9 cellular contexts compared by ENCODE assay signal in genomic region chr5:172740483-172741205, GRCh38. TPM values are rescaled to one million over a fixed set of nuclear protein-coding genes. Genes with fewer than 3 reads are reported as not detected.
A peak's percentile ranks its signal among the peaks of the same experiment; 100 is the strongest.
DNase-seq lines count a peak whose midpoint lies in the region; TF ChIP-seq lines count a peak whose summit lies in the region.
"Had no signal": no experiment of that assay in that cellular context is flagged by ENCODE, and none has a peak within 500 bp of the region (broad histone marks: within the 10 kb centered on the region; RNA-seq: fewer than 3 reads in every experiment).

No MANE protein-coding gene starts in this region.

- peak overlapping the region; percentile 65 for H3K27ac ChIP-seq in subcutaneous abdominal adipose tissue (ENCODE audit: low read depth, low read length)

- H3K4me1 Mint-ChIP-seq in activated T-helper 1 cell treated with anti-CD3 and anti-CD28 coated beads, Interleukin-12 subunit alpha, Interleukin-12 subunit beta, Interleukin-2, Interleukin-4 antibody, amounts not matched to agents 30 ng/mL and 10 ng/mL and 1 ng/mL, durations not matched to agents 14 hours and 24 hours and 36 hours (ENCODE audit: low read depth), result no peaks in the 10 kb centered on the region

- peaks cover 2% of the 10 kb centered on the region for H3K27me3 Mint-ChIP-seq in activated T-helper 1 cell treated with anti-CD3 and anti-CD28 coated beads, Interleukin-12 subunit alpha, Interleukin-12 subunit beta, Interleukin-2, Interleukin-4 antibody, amounts not matched to agents 30 ng/mL and 10 ng/mL and 1 ng/mL, durations not matched to agents 14 hours and 24 hours and 36 hours (ENCODE audit: insufficient read depth)

- H3K9me3 ChIP-seq in subcutaneous abdominal adipose tissue (ENCODE audit: control insufficient read depth in 5 of 5, low read length in 5 of 5), result no peaks in the 10 kb centered on the region

- H3K4me1 ChIP-seq in subcutaneous abdominal adipose tissue (ENCODE audit: control insufficient read depth in 5 of 5, insufficient read depth in 5 of 5, low read length in 5 of 5), result peaks cover 0 to 24% (median 17%) of the 10 kb centered on the region in 5 donors

- H3K9me3 Mint-ChIP-seq in activated T-helper 1 cell treated with anti-CD3 and anti-CD28 coated beads, Interleukin-12 subunit alpha, Interleukin-12 subunit beta, Interleukin-2, Interleukin-4 antibody, amounts not matched to agents 30 ng/mL and 10 ng/mL and 1 ng/mL, durations not matched to agents 14 hours and 24 hours and 36 hours, result no peaks in the 10 kb centered on the region

- H3K36me3 ChIP-seq in kidney epithelial cell (ENCODE audit: control insufficient read depth, insufficient read depth, low read length) (no peaks in the 10 kb centered on the region), subcutaneous abdominal adipose tissue (ENCODE audit: control insufficient read depth in 5 of 5, insufficient read depth in 5 of 5, low read length in 5 of 5) (no peaks in the 10 kb centered on the region)

- no peak overlapping the region for H3K4me3 ChIP-seq in astrocyte of the cerebellum (ENCODE audit: low read depth, low read length)
- H3K4me3 ChIP-seq in kidney epithelial cell (ENCODE audit: low read depth, low read length), result no peak overlapping the region
- no peak overlapping the region for H3K4me3 ChIP-seq in subcutaneous abdominal adipose tissue (ENCODE audit: low read depth in 1 of 5, low read length in 5 of 5)

- no peaks in the 10 kb centered on the region for H3K36me3 Mint-ChIP-seq in activated T-helper 1 cell treated with anti-CD3 and anti-CD28 coated beads, Interleukin-12 subunit alpha, Interleukin-12 subunit beta, Interleukin-2, Interleukin-4 antibody, amounts not matched to agents 30 ng/mL and 10 ng/mL and 1 ng/mL, durations not matched to agents 14 hours and 24 hours and 36 hours (ENCODE audit: low read depth)

- in situ Hi-C loops in astrocyte of the cerebellum (cut with HindIII; ENCODE audit: low sequenced_read_pairs), result no loop called here

- no peak for TF ChIP-seq CTCF in astrocyte of the cerebellum (IDR thresholded peaks at IDR 0.05; ENCODE audit: low read depth, low read length, missing control alignments)
- no peak for TF ChIP-seq CTCF in kidney epithelial cell (IDR thresholded peaks at IDR 0.05; ENCODE audit: insufficient read depth, low read length, poor library complexity, severe bottlenecking)
- TF ChIP-seq CTCF in GM10266 (IDR thresholded peaks at IDR 0.05; ENCODE audit: control insufficient read depth, insufficient read depth, low read depth, missing control alignments), result no peak

- peak; percentile 68 for DNase-seq in HS-5 (ENCODE audit: low read depth)
- DNase-seq in astrocyte of the cerebellum (ENCODE audit: low read depth), result peak; percentile 92
- peak; percentile 88 for DNase-seq in kidney epithelial cell (ENCODE audit: low read depth)
- DNase-seq in GM10266 (ENCODE audit: extremely low spot score), result no peak
- no peak for DNase-seq in activated T-helper 1 cell treated with anti-CD3 and anti-CD28 coated beads, Interleukin-12 subunit alpha, Interleukin-12 subunit beta, Interleukin-2, Interleukin-4 antibody, amounts not matched to agents 30 ng/mL and 10 ng/mL and 1 ng/mL, durations not matched to agents 14 hours and 24 hours and 36 hours (ENCODE audit: low spot score)
- DNase-seq in effector CD4-positive, alpha-beta T cell, result no peak
- DNase-seq in stimulated activated CD4-positive, alpha-beta T cell treated with anti-CD3 and anti-CD28 coated beads, Interleukin-2, amount 100 ng/mL, for 48 hours, result no peak
- DNase-seq: erythroblast had no signal

- intact Hi-C loops in activated T-helper 1 cell treated with anti-CD3 and anti-CD28 coated beads, Interleukin-12 subunit alpha, Interleukin-12 subunit beta, Interleukin-2, Interleukin-4 antibody, amounts not matched to agents 30 ng/mL and 10 ng/mL and 1 ng/mL, durations not matched to agents 14 hours and 24 hours and 36 hours (cut with micrococcal nuclease), result no loop called here

- peak overlapping the region in 2 of 5 donors; percentile 52 to 66 for H3K9ac ChIP-seq in subcutaneous abdominal adipose tissue (ENCODE audit: low read length in 5 of 5)

- H3K27me3 ChIP-seq in kidney epithelial cell (ENCODE audit: control insufficient read depth, insufficient read depth, low read length) (no peaks in the 10 kb centered on the region), subcutaneous abdominal adipose tissue (ENCODE audit: control insufficient read depth in 5 of 5, insufficient read depth in 4 of 5, low read length in 5 of 5) (no peaks in the 10 kb centered on the region)

- no peak overlapping the region for H3K4me3 Mint-ChIP-seq in activated T-helper 1 cell treated with anti-CD3 and anti-CD28 coated beads, Interleukin-12 subunit alpha, Interleukin-12 subunit beta, Interleukin-2, Interleukin-4 antibody, amounts not matched to agents 30 ng/mL and 10 ng/mL and 1 ng/mL, durations not matched to agents 14 hours and 24 hours and 36 hours

- H3K27ac Mint-ChIP-seq in activated T-helper 1 cell treated with anti-CD3 and anti-CD28 coated beads, Interleukin-12 subunit alpha, Interleukin-12 subunit beta, Interleukin-2, Interleukin-4 antibody, amounts not matched to agents 30 ng/mL and 10 ng/mL and 1 ng/mL, durations not matched to agents 14 hours and 24 hours and 36 hours, result no peak overlapping the region

RNA-seq across cellular contexts. Expression of gene DUSP1, which starts 30.4 kb away (rescaled TPM):
- 227 and 286 TPM in 2 replicates for total RNA-seq in kidney epithelial cell
- total RNA-seq in activated T-helper 1 cell treated with anti-CD3 and anti-CD28 coated beads, Interleukin-12 subunit alpha, Interleukin-12 subunit beta, Interleukin-2, Interleukin-4 antibody, amounts not matched to agents 30 ng/mL and 10 ng/mL and 1 ng/mL, durations not matched to agents 14 hours and 24 hours and 36 hours, result 11.9 and 12.5 TPM in 2 replicates

Comparison
In these comparisons a context has a peak if more than half of its experiments do, and no peak if none do; other contexts are left out.
1. DNase-seq: peak in HS-5 (single experiment), astrocyte of the cerebellum (single experiment) and kidney epithelial cell (single experiment); none in GM10266 (single experiment), activated T-helper 1 cell treated with anti-CD3 and anti-CD28 coated beads, Interleukin-12 subunit alpha, Interleukin-12 subunit beta, Interleukin-2, Interleukin-4 antibody, amounts not matched to agents 30 ng/mL and 10 ng/mL and 1 ng/mL, durations not matched to agents 14 hours and 24 hours and 36 hours (single experiment), effector CD4-positive, alpha-beta T cell (single experiment) and stimulated activated CD4-positive, alpha-beta T cell treated with anti-CD3 and anti-CD28 coated beads, Interleukin-2, amount 100 ng/mL, for 48 hours (0 of 2).
2. RNA of gene DUSP1, which starts 30.4 kb away (total RNA-seq): 227 to 286 TPM in kidney epithelial cell; 11.9 to 12.5 TPM in activated T-helper 1 cell treated with anti-CD3 and anti-CD28 coated beads, Interleukin-12 subunit alpha, Interleukin-12 subunit beta, Interleukin-2, Interleukin-4 antibody, amounts not matched to agents 30 ng/mL and 10 ng/mL and 1 ng/mL, durations not matched to agents 14 hours and 24 hours and 36 hours; every median in the first group is over 10 times any median in the second.